ENCODE assay signal across 17 cellular contexts in the genomic region with DNA sequence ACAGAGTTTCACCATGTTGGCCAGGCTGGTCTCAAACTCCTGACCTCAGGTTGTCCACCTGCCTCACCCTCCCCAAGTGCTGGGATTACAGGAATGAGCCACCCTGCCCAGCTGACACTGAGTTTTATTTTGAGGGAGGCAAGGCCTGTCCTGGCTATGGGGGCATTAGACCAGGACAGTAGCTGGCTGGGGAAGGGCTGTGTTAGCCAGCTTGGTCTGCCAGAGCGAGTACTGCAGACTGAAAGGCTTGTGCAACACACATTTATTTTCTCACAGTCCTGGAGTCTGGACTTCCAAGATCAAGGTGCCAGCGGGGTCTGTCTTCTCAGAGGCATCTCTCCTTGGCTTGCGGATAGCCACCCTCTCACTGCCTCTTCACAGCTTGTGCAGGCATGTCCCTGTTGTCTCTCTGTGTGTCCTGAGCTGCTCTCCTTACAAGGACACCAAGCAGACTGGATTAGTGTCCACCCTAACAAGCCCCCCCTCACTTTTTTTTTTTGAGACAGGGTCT. TPM values are rescaled to one million over a fixed set of nuclear protein-coding genes. Genes with fewer than 3 reads are reported as not detected.
DNase-seq lines count a peak whose midpoint lies in the region; ATAC-seq, FAIRE-seq and TF ChIP-seq lines count a peak whose summit lies in the region.
"Had no signal": no experiment of that assay in that cellular context is flagged by ENCODE, and none has a peak within 500 bp of the region (broad histone marks: within the 10 kb centered on the region; RNA-seq: fewer than 3 reads in every experiment).

No MANE protein-coding gene starts in this region.

- FAIRE-seq in HepG2 (lab: Jason Lieb, UNC) = no peak
- FAIRE-seq: H54 had no signal

- no TSS peak for BruUV-seq in HepG2 (replicated peaks; lab: Mats Ljungman, UMichigan)

- TF ChIP-seq RAD21 in HepG2 (CRISPR knock-in tag; IDR thresholded peaks at IDR 0.05) = no peak

- DNase-seq in activated effector memory CD4-positive, alpha-beta T cell treated with anti-CD3 and anti-CD28 coated beads, Interleukin-2, amount 50 U/mL, for 16 hours = peak; percentile 1
- no peak for DNase-seq in activated effector memory CD4-positive, alpha-beta T cell treated with Interleukin-2 at 50 U/mL for 16 hours
- DNase-seq in WERI-Rb-1 = no peak
- DNase-seq in HepG2 (ENCODE audit: low spot score) = no peak
- peak; percentile 43 for DNase-seq in spleen
- no peak for DNase-seq in Karpas-422
- no peak for DNase-seq in NCI-H82 treated with DMSO at 0.1 percent for 48 hours (lab: John Stamatoyannopoulos, UW; ENCODE audit: unreplicated experiment)
- no peak for DNase-seq in AML-193 (lab: John Stamatoyannopoulos, UW)
- DNase-seq: Calu3; CD4-positive, CD25-positive, alpha-beta regulatory T cell; DMS 273 treated with DMSO at 0.1 percent for 48 hours had no signal

- POLR2A ChIA-PET in HepG2 (lab: Yijun Ruan, JAX) = no interaction called here

- ATAC-seq in HepG2 = no peak
- ATAC-seq: HCT116 had no signal

- TF ChIP-seq EP300 in HepG2 (IDR thresholded peaks at IDR 0.05; ENCODE audit: low read depth in 2 of 2, low read length in 2 of 2) (no peak), HepG2 (CRISPR knock-in tag; IDR thresholded peaks at IDR 0.05; ENCODE audit: borderline replicate concordance) (no peak)

- H3K79me2 ChIP-seq in HepG2 (ENCODE audit: insufficient read depth, low read length) (no peaks in the 10 kb centered on the region), Karpas-422 (ENCODE audit: low read length) (no peaks in the 10 kb centered on the region)

- TF ChIP-seq CTCF in WERI-Rb-1 (IDR thresholded peaks at IDR 0.05; ENCODE audit: low read depth, low read length) = no peak
- TF ChIP-seq CTCF in HepG2 (CRISPR knock-in tag; IDR thresholded peaks at IDR 0.05) = no peak
- no peak for TF ChIP-seq CTCF in spleen (IDR thresholded peaks at IDR 0.05 in 8 of 11, conservative IDR thresholded peaks at IDR 0.05 in 3 of 11)

- CTCF ChIA-PET in HepG2 (lab: Yijun Ruan, JAX; ENCODE audit: low intra/inter-chr PET ratio, low total read pairs) = no interaction called here

- intact Hi-C loops in HepG2 (cut with micrococcal nuclease; ENCODE audit: unreplicated experiment) = loop anchor here (10.0 kb wide), 2 partner anchors 633 to 693 kb away; no protein-coding TSS in a partner anchor
- intact Hi-C loops in spleen (cut with DNase I; ENCODE audit: low total_unique reads) = loop anchor here (10.0 kb wide), 1 partner anchor 693 kb away; no protein-coding TSS in a partner anchor

- no peak overlapping the region for H3K4me3 ChIP-seq in WERI-Rb-1 (ENCODE audit: low read depth, low read length)
- no peak overlapping the region; a peak in 1 of 6 replicates for H3K4me3 ChIP-seq in HepG2 (replicated peaks in 1 of 3; ENCODE audit: insufficient read depth in 1 of 3, low read depth in 2 of 3, low read length in 3 of 3)
- no peak overlapping the region for H3K4me3 ChIP-seq in spleen
- no peak overlapping the region for H3K4me3 ChIP-seq in Karpas-422 (ENCODE audit: low read length)
- H3K4me3 ChIP-seq: BLaER1 treated with 17β-estradiol and CSF1 and Interleukin-3, amounts not matched to agents 10 nM and 100 nM had no signal

- TF ChIP-seq POLR2A in HepG2 (IDR thresholded peaks at IDR 0.05; ENCODE audit: insufficient read depth in 1 of 2, low read depth in 2 of 2, low read length in 2 of 2) = no peak
- TF ChIP-seq POLR2A in spleen (IDR thresholded peaks at IDR 0.05) = no peak

- no peaks in the 10 kb centered on the region for H3K9me2 ChIP-seq in Karpas-422 (replicated peaks; ENCODE audit: insufficient read depth, low read length)

- 52% methylated on average over 3 of the region's 3 CpGs for WGBS in HepG2 (ENCODE audit: low lambda C conversion rate)
- 88 to 100% (median 97%) methylated on average over 3 of the region's 3 CpGs for WGBS in spleen, 5 donors

- H3K4me1 ChIP-seq in HepG2 (ENCODE audit: insufficient read depth, low read length) = peaks cover 66% of the 10 kb centered on the region
- H3K4me1 ChIP-seq in spleen = no peaks in the 10 kb centered on the region
- H3K4me1 ChIP-seq in Karpas-422 (ENCODE audit: low read length) = no peaks in the 10 kb centered on the region

- H3K36me3 ChIP-seq in WERI-Rb-1 (no peaks in the 10 kb centered on the region), HepG2 (replicated peaks in 1 of 2; ENCODE audit: control insufficient read depth in 1 of 2, insufficient read depth in 2 of 2, low read length in 2 of 2) (no peaks in the 10 kb centered on the region), spleen (no peaks in the 10 kb centered on the region), Karpas-422 (ENCODE audit: insufficient read depth, low read length) (no peaks in the 10 kb centered on the region)
- H3K36me3 ChIP-seq: BLaER1 treated with 17β-estradiol and CSF1 and Interleukin-3, amounts not matched to agents 10 nM and 100 nM had no signal

- H3K9me3 ChIP-seq in WERI-Rb-1 (ENCODE audit: severe bottlenecking) (no peaks in the 10 kb centered on the region), HepG2 (ENCODE audit: low read length) (no peaks in the 10 kb centered on the region), spleen (no peaks in the 10 kb centered on the region), Karpas-422 (ENCODE audit: low read length) (no peaks in the 10 kb centered on the region)
- H3K9me3 ChIP-seq: BLaER1 treated with 17β-estradiol and CSF1 and Interleukin-3, amounts not matched to agents 10 nM and 100 nM had no signal

- H2AFZ ChIP-seq in HepG2 (ENCODE audit: low read length) (no peak overlapping the region), Karpas-422 (ENCODE audit: low read length) (no peak overlapping the region)

- H3K4me2 ChIP-seq in HepG2 (ENCODE audit: low read depth, low read length) (no peak overlapping the region), Karpas-422 (ENCODE audit: low read depth, low read length, poor library complexity, severe bottlenecking) (no peak overlapping the region)
- H3K4me2 ChIP-seq: BLaER1 treated with 17β-estradiol and CSF1 and Interleukin-3, amounts not matched to agents 10 nM and 100 nM had no signal

- no peak overlapping the region for H3K9ac ChIP-seq in HepG2 (ENCODE audit: insufficient read depth, low read depth, low read length)
- no peak overlapping the region for H3K9ac ChIP-seq in Karpas-422 (ENCODE audit: low read length)
- H3K9ac ChIP-seq: BLaER1 treated with 17β-estradiol and CSF1 and Interleukin-3, amounts not matched to agents 10 nM and 100 nM had no signal

- H4K20me1 ChIP-seq in HepG2 (ENCODE audit: insufficient read depth, low read length) (no peaks in the 10 kb centered on the region), Karpas-422 (ENCODE audit: insufficient read depth, low read depth, low read length) (no peaks in the 10 kb centered on the region)
- H4K20me1 ChIP-seq: BLaER1 treated with 17β-estradiol and CSF1 and Interleukin-3, amounts not matched to agents 10 nM and 100 nM had no signal

- H3K27ac ChIP-seq in WERI-Rb-1 (peak overlapping the region; percentile 9; the same call in 1 of the 2 replicates), HepG2 (ENCODE audit: extremely low read length, insufficient read depth, low read length) (no peak overlapping the region), spleen (no peak overlapping the region), Karpas-422 (ENCODE audit: low read length) (no peak overlapping the region)
- H3K27ac ChIP-seq: 22Rv1; BLaER1 treated with 17β-estradiol and CSF1 and Interleukin-3, amounts not matched to agents 10 nM and 100 nM; HL-60 had no signal

- H3K27me3 ChIP-seq in WERI-Rb-1 (ENCODE audit: insufficient read depth, low read depth, severe bottlenecking) (no peaks in the 10 kb centered on the region), HepG2 (ENCODE audit: control insufficient read depth in 1 of 2, insufficient read depth in 2 of 2, low read length in 2 of 2) (peaks cover 0 to 16% of the 10 kb centered on the region in 2 experiments; a peak in 2 of 5 replicates), spleen (replicated peaks in 1 of 7) (no peaks in the 10 kb centered on the region), Karpas-422 (ENCODE audit: low read length) (no peaks in the 10 kb centered on the region)

- in situ Hi-C loops in HepG2 (cut with HindIII; ENCODE audit: extremely low pct_ligation_motif_present, low pct_unique_long_range_greater_than_20kb) = loop anchor here (10.0 kb wide), 2 partner anchors 173 to 633 kb away; no protein-coding TSS in a partner anchor

TF ChIP-seq in HepG2, 621 proteins besides CTCF, POLR2A, EP300 and RAD21 (continues in another document):
- 0 out of 2 replicates have a peak, but pooled peaks have one; percentile 40 for TF ChIP-seq ZNF274 (CRISPR knock-in tag; IDR thresholded peaks at IDR 0.05)

RNA-seq across cellular contexts. Expression of gene HAAO, which starts 59.4 kb away (rescaled TPM):
- 34.1 and 42.7 TPM in 2 replicates for total RNA-seq in HepG2 (2016; rRNA removed; fragmentation: Illumina TruSeq; extraction: Trizol)
- total RNA-seq in HepG2 (2016; cell fraction: cytosol; rRNA removed; fragmentation: Illumina TruSeq; extraction: Trizol; ENCODE audit: low read depth) = 15.3 and 15.6 TPM in 2 replicates
- total RNA-seq in HepG2 (2016; cell fraction: insoluble cytoplasmic fraction; rRNA removed; fragmentation: Illumina TruSeq; extraction: Trizol) = 29.0 and 39.0 TPM in 2 replicates
- total RNA-seq in HepG2 (2016; cell fraction: membrane; rRNA removed; fragmentation: Illumina TruSeq; extraction: Trizol) = 16.2 and 18.8 TPM in 2 replicates
- total RNA-seq in HepG2 (2016; cell fraction: nucleus; rRNA removed; fragmentation: Illumina TruSeq; extraction: Trizol) = 32.7 and 34.7 TPM in 2 replicates
- 35.2 and 36.1 TPM in 2 replicates for polyA plus RNA-seq in HepG2 (2011; rRNA removed)
- polyA plus RNA-seq in HepG2 (2011; cell fraction: cytosol; rRNA removed) = 21.6 and 34.6 TPM in 2 replicates
- polyA plus RNA-seq in HepG2 (2011; cell fraction: nucleus; rRNA removed) = 105 and 120 TPM in 2 replicates
- polyA plus RNA-seq in HepG2 (2012) = 24.0 and 29.7 TPM in 2 replicates
- 20.5 and 22.5 TPM in 2 replicates for polyA plus RNA-seq in HepG2 (2016; cell fraction: cytosol; fragmentation: Illumina TruSeq; extraction: Trizol; ENCODE audit: low read depth)
- polyA plus RNA-seq in HepG2 (2016; cell fraction: insoluble cytoplasmic fraction; fragmentation: Illumina TruSeq; extraction: Trizol; ENCODE audit: low read depth) = 34.1 and 36.9 TPM in 2 replicates
- polyA plus RNA-seq in HepG2 (2016; cell fraction: membrane; fragmentation: Illumina TruSeq; extraction: Trizol; ENCODE audit: low read depth) = 23.2 and 26.6 TPM in 2 replicates
- polyA plus RNA-seq in HepG2 (2016; cell fraction: nucleus; fragmentation: Illumina TruSeq; extraction: Trizol; ENCODE audit: insufficient read depth, low read depth) = 70.0 and 73.3 TPM in 2 replicates
- 0.28 and 57.0 TPM in 2 replicates for polyA minus RNA-seq in HepG2 (2011; rRNA and poly(A)+ RNA removed; ENCODE audit: low replicate concordance)
- polyA minus RNA-seq in HepG2 (2011; cell fraction: cytosol; rRNA and poly(A)+ RNA removed) = 15.6 and 18.8 TPM in 2 replicates
- polyA minus RNA-seq in HepG2 (2011; cell fraction: nucleus; rRNA and poly(A)+ RNA removed) = 34.4 and 36.6 TPM in 2 replicates
- total RNA-seq in spleen = 10 to 100 TPM in 2 of 7 donors, 1 to 10 TPM in 5; 2.4 to 12.3 (median 8.3) TPM
- polyA plus RNA-seq in spleen = 1 to 10 TPM; 7.5 to 8.6 (median 7.8) TPM
- total RNA-seq in Karpas-422 (2014; rRNA removed; shearing (Covaris generic); ENCODE audit: low replicate concordance) = not detected in 2 replicates
- total RNA-seq: CD4-positive, CD25-positive, alpha-beta regulatory T cell; Daoy had no signal

Comparison
In these comparisons a context has a peak if more than half of its experiments do, and no peak if none do; other contexts are left out.
1. DNase-seq: peak in activated effector memory CD4-positive, alpha-beta T cell treated with anti-CD3 and anti-CD28 coated beads, Interleukin-2, amount 50 U/mL, for 16 hours (single experiment) and spleen (single experiment); none in activated effector memory CD4-positive, alpha-beta T cell treated with Interleukin-2 at 50 U/mL for 16 hours (single experiment), WERI-Rb-1 (single experiment), HepG2 (single experiment), Karpas-422 (single experiment), NCI-H82 treated with DMSO at 0.1 percent for 48 hours (single experiment) and AML-193 (0 of 2).